In the genomic region with DNA sequence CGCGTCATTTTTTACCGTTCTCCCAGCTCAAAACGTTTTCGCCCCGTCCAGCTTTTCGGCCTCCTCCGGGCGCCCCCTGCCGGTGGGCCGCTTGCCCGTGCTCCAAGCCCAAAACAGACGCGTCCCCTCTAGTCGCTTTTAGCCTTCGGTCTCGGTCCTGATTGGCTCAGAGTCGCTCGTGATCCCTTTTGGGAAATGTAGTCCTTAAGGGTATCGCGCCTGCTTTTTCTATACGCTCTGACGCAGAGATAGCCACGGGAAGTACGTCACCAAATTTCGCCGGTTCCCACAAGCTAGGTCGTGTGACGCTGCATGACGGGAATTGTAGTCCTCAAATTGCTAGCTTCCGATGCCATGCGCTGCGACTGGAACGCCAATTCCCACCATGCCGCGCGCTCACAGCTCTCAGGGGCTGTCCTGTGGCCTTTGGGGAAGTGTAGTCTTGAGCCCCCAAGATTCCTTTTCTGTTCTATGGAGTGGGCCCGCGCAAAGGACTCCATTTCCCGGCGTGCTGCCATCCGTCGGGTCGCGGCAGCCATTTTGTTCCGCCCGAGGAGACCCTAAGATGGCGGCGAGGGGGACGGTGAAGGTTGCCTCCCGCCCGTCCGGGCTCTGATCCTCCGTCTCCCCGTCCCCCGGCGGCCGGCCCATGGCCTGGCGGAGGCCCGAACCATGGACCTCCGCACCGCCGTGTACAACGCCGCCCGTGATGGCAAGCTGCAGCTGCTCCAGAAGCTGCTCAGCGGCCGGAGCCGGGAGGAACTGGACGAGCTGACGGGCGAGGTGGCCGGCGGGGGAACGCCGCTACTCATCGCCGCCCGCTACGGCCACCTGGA, we compare ENCODE assay signal across 8 cellular contexts. TPM values are rescaled to one million over a fixed set of nuclear protein-coding genes. Genes with fewer than 3 reads are reported as not detected.
DNase-seq lines count a peak whose midpoint lies in the region; ATAC-seq and TF ChIP-seq lines count a peak whose summit lies in the region.

A gene with protein sequence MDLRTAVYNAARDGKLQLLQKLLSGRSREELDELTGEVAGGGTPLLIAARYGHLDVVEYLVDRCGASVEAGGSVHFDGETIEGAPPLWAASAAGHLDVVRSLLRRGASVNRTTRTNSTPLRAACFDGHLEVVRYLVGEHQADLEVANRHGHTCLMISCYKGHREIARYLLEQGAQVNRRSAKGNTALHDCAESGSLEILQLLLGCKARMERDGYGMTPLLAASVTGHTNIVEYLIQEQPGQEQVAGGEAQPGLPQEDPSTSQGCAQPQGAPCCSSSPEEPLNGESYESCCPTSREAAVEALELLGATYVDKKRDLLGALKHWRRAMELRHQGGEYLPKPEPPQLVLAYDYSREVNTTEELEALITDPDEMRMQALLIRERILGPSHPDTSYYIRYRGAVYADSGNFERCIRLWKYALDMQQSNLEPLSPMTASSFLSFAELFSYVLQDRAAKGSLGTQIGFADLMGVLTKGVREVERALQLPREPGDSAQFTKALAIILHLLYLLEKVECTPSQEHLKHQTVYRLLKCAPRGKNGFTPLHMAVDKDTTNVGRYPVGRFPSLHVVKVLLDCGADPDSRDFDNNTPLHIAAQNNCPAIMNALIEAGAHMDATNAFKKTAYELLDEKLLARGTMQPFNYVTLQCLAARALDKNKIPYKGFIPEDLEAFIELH (plus strand): TSS at position 552 of the 836 bp plus-strand sequence. CDS start 121 bp downstream, at position 673.

- no peaks in the 10 kb centered on the region for H3F3A ChIP-seq in Loucy (ENCODE audit: low read depth)

- H2AFZ ChIP-seq in Loucy (ENCODE audit: low read length) = peak within 1 kb of the TSS; percentile 90

- peak within 1 kb of the TSS; percentile 95 for H3K4me3 Mint-ChIP-seq in natural killer cell

- no peaks in the 10 kb centered on the region for H3K9me2 ChIP-seq in Loucy (replicated peaks; ENCODE audit: low read depth, low read length)

- no peaks in the 10 kb centered on the region for H3K9me3 Mint-ChIP-seq in natural killer cell

- H3K36me3 ChIP-seq in H7 (replicated peaks; ENCODE audit: control insufficient read depth, insufficient read depth, low read length) (peaks cover 14% of the 10 kb centered on the region), Loucy (ENCODE audit: insufficient read depth, low read length) (no peaks in the 10 kb centered on the region)

- peaks cover 25% of the 10 kb centered on the region for H3K4me1 ChIP-seq in Loucy (ENCODE audit: insufficient read depth, low read length, poor library complexity, severe bottlenecking)

- peak; percentile 75 for TF ChIP-seq POLR2A in Raji (IDR thresholded peaks at IDR 0.05; ENCODE audit: insufficient read depth, low read depth, low read length)

- no peaks in the 10 kb centered on the region for H3K9me3 ChIP-seq in Loucy (ENCODE audit: insufficient read depth, low read depth, low read length)

- TF ChIP-seq CTCF in Loucy (conservative IDR thresholded peaks at IDR 0.05; ENCODE audit: low read length) (peak; percentile 94), natural killer cell (IDR thresholded peaks at IDR 0.05) (peak; percentile 98)

- H3K4me1 Mint-ChIP-seq in natural killer cell = peaks cover 6 to 21% of the 10 kb centered on the region in 2 donors

- peak within 1 kb of the TSS; percentile 81 for H3K9ac ChIP-seq in Loucy (ENCODE audit: low read depth, low read length, poor library complexity, severe bottlenecking)

- peaks cover 42% of the 10 kb centered on the region for H3K79me2 ChIP-seq in Loucy (ENCODE audit: insufficient read depth, low read length)

- peaks cover 4% of the 10 kb centered on the region for H4K20me1 ChIP-seq in Loucy (ENCODE audit: insufficient read depth, low read length, poor library complexity, severe bottlenecking)

- peak within 1 kb of the TSS; percentile 88 for H3K27ac Mint-ChIP-seq in natural killer cell

- H3K27me3 ChIP-seq in H7 (ENCODE audit: control insufficient read depth, insufficient read depth, low read length) (no peaks in the 10 kb centered on the region), Loucy (ENCODE audit: insufficient read depth, low read length, poor library complexity, severe bottlenecking) (no peaks in the 10 kb centered on the region)

- in situ Hi-C loops in G401 (cut with HindIII; ENCODE audit: low sequenced_read_pairs) = no loop called here

- intact Hi-C loops in natural killer cell (cut with micrococcal nuclease) = loop anchor here (1.0 to 2.0 kb wide), 3 partner anchors 59 to 177 kb away; a partner anchor contains a TSS

- H3K4me2 ChIP-seq in Loucy (ENCODE audit: low read depth, low read length, poor library complexity, severe bottlenecking) = peak within 1 kb of the TSS; percentile 88

- DNase-seq in G401 (ENCODE audit: low spot score) (peak; percentile 100), H7 (peak; percentile 97), fibroblast of peridontal ligament (ENCODE audit: extremely low read depth) (peak; percentile 100), natural killer cell (peak; percentile 97)
- DNase-seq in activated T-helper 9 cell treated with anti-CD3 and anti-CD28 coated beads, Interleukin-2, amount 50 U/mL, for 16 hours (ENCODE audit: low read depth) = peak; percentile 97
- DNase-seq in stimulated activated naive CD4-positive, alpha-beta T cell treated with Interleukin-2 at 50 U/mL for 16 hours (lab: John Stamatoyannopoulos, UW) = peak; percentile 99

- H3K27me3 Mint-ChIP-seq in natural killer cell (ENCODE audit: low read depth in 2 of 2) = no peaks in the 10 kb centered on the region

- peak; percentile 91 to 98 (median 91) for ATAC-seq in natural killer cell

- H3K4me3 ChIP-seq in H7 (ENCODE audit: insufficient read depth, low read depth, low read length) (peak within 1 kb of the TSS; percentile 78), Loucy (ENCODE audit: low read length, poor library complexity, severe bottlenecking) (peak within 1 kb of the TSS; percentile 74)

- H3K36me3 Mint-ChIP-seq in natural killer cell = no peaks in the 10 kb centered on the region

RNA-seq across cellular contexts. Expression of the gene that starts here (rescaled TPM):
- total RNA-seq in G401 (2014; rRNA removed; shearing (Covaris generic)) = 21.5 and 26.6 TPM in 2 replicates
- total RNA-seq in H7 (2014; rRNA removed; shearing (Covaris generic)) = 16.1 and 17.2 TPM in 2 replicates
- total RNA-seq in natural killer cell = 10 to 100 TPM; 11.0 to 13.9 (median 13.7) TPM

Comparison
In these comparisons a context has a peak if more than half of its experiments do, and no peak if none do; other contexts are left out.
1. Peak in every context shown above with its lines: DNase-seq, ATAC-seq and H3K4me3 ChIP-seq.